Comparison of ENCODE assay signal across 23 cellular contexts in the genomic region with DNA sequence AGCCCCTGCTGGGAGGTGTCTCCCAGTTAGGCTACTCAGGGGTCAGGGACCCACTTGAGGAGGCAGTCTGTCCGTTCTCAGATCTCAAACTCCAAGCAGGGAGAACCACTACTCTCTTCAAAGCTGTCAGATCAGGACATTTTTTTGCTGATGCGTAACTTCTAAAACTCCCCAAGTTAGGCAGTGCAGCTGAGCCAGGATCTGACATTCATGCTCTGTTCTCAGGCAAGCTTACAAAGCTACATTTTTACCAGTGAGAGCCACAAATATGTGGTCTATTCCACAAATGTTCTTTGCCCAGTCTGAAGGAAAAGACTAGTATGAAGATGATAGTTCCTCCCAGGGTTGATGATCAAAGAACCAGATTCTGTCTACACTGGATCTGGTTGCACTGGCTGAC.
A peak's percentile ranks its signal among the peaks of the same experiment; 100 is the strongest.
DNase-seq lines count a peak whose midpoint lies in the region; ATAC-seq, FAIRE-seq and TF ChIP-seq lines count a peak whose summit lies in the region.
"Had no signal": no experiment of that assay in that cellular context is flagged by ENCODE, and none has a peak within 500 bp of the region (broad histone marks: within the 10 kb centered on the region; RNA-seq: fewer than 3 reads in every experiment).

No MANE protein-coding gene starts in this region.

- H3K9ac ChIP-seq in H9 (ENCODE audit: extremely low read depth, insufficient read length, low read length) (no peak overlapping the region), astrocyte (ENCODE audit: low read length) (peak overlapping the region; percentile 19), smooth muscle cell (ENCODE audit: low read depth) (no peak overlapping the region)

- H3K4me3 ChIP-seq in astrocyte (ENCODE audit: insufficient read depth, low read depth, low read length) (peak overlapping the region; percentile 32), smooth muscle cell (no peak overlapping the region)
- H3K4me3 ChIP-seq: lower lobe of right lung, psoas muscle had no signal

- peak overlapping the region; percentile 86 for H2BK12ac ChIP-seq in H9 (ENCODE audit: insufficient read length, low read depth, low read length)

- intact Hi-C loops in activated T-helper 2 cell treated with anti-CD3 and anti-CD28 coated beads, Interferon-gamma antibody, Interleukin-2, Interleukin-4, amounts not matched to agents 10 μg/mL and 5 μg/mL and 100 μg/mL, durations not matched to agents 14 hours and 24 hours and 36 hours (cut with micrococcal nuclease): no loop called here

- H3K56ac ChIP-seq in H9 (ENCODE audit: insufficient read length, low read depth, low read length): no peak overlapping the region

- H3K27ac ChIP-seq in H9 (ENCODE audit: insufficient read length, low read depth, low read length) (no peak overlapping the region), astrocyte (ENCODE audit: low read depth, low read length) (peak overlapping the region; percentile 75), foreskin keratinocyte (peak overlapping the region; percentile 39), smooth muscle cell (ENCODE audit: low read depth) (peak overlapping the region; percentile 60)
- H3K27ac ChIP-seq: lower lobe of right lung, psoas muscle had no signal

- no peak for TF ChIP-seq CTCF in H9 (conservative IDR thresholded peaks at IDR 0.05)
- no peak for TF ChIP-seq CTCF in astrocyte (IDR thresholded peaks at IDR 0.05; ENCODE audit: insufficient read depth, low read depth, low read length)
- TF ChIP-seq CTCF in foreskin keratinocyte (conservative IDR thresholded peaks at IDR 0.05): no peak
- TF ChIP-seq CTCF in smooth muscle cell (IDR thresholded peaks at IDR 0.05; ENCODE audit: borderline replicate concordance, insufficient read depth, poor library complexity, severe bottlenecking): no peak

- H2BK20ac ChIP-seq in H9 (ENCODE audit: low read depth, low read length, poor library complexity, severe bottlenecking): peak overlapping the region; percentile 49

- no peak overlapping the region for H2AK5ac ChIP-seq in H9 (ENCODE audit: insufficient read length, low read length)

- H4K8ac ChIP-seq in H9 (replicated peaks; ENCODE audit: insufficient read length, low read depth, low read length): no peak overlapping the region

- H3K9me3 ChIP-seq in H9 (ENCODE audit: control insufficient read depth, low read depth, low read length) (no peaks in the 10 kb centered on the region), astrocyte (ENCODE audit: insufficient read depth, low read depth, low read length) (no peaks in the 10 kb centered on the region), smooth muscle cell (replicated peaks; ENCODE audit: low read depth) (no peaks in the 10 kb centered on the region)
- H3K9me3 ChIP-seq: lower lobe of right lung, psoas muscle had no signal

- H3K27ac Mint-ChIP-seq in H9: no peak overlapping the region
- peak overlapping the region; percentile 97 for H3K27ac Mint-ChIP-seq in astrocyte (ENCODE audit: unreplicated experiment)
- no peak overlapping the region for H3K27ac Mint-ChIP-seq in activated T-helper 2 cell treated with anti-CD3 and anti-CD28 coated beads, Interferon-gamma antibody, Interleukin-2, Interleukin-4, amounts not matched to agents 10 μg/mL and 5 μg/mL and 100 μg/mL, durations not matched to agents 14 hours and 24 hours and 36 hours
- H3K27ac Mint-ChIP-seq: activated CD8-positive, alpha-beta memory T cell treated with anti-CD3 and anti-CD28 coated beads, Interleukin-2, amount 10 ng/mL, durations not matched to agents 7 days and 5 days; CD4-positive, CD25-positive, alpha-beta regulatory T cell; IgD-negative memory B cell; natural killer cell; stimulated activated memory B cell treated with anti-CD40 and anti-IgM and Interleukin-4, amounts not matched to agents 10 μg/mL and 1 μg/mL and 100 μg/mL, for 72 hours had no signal

- ATAC-seq in foreskin keratinocyte (no peak), HG03521 (IDR thresholded peaks at IDR 0.05; ENCODE audit: unreplicated experiment) (no peak)
- no peak for ATAC-seq in activated T-cell treated with anti-CD3 and anti-CD28 coated beads, Interleukin-2, amount 50 U/mL, for 4 hours
- ATAC-seq: activated CD4-positive, CD25-positive, alpha-beta regulatory T cell treated with anti-CD3 and anti-CD28 coated beads, Interleukin-2, amount 50 U/mL, for 24 hours; activated CD8-positive, alpha-beta memory T cell treated with anti-CD3 and anti-CD28 coated beads, Interleukin-2, amount 10 ng/mL, durations not matched to agents 7 days and 5 days; lower lobe of right lung; natural killer cell; psoas muscle; stimulated activated memory B cell treated with anti-CD40 and anti-IgM and Interleukin-4, amounts not matched to agents 10 μg/mL and 1 μg/mL and 100 μg/mL, for 72 hours had no signal

- H3K9me3 Mint-ChIP-seq in H9 (peaks cover 27 to 33% of the 10 kb centered on the region in 2 experiments), astrocyte (ENCODE audit: unreplicated experiment) (peaks cover 34% of the 10 kb centered on the region)
- H3K9me3 Mint-ChIP-seq in activated T-cell treated with anti-CD3 and anti-CD28 coated beads, Interleukin-2, amount 50 U/mL, for 4 hours: peaks cover 20% of the 10 kb centered on the region
- peaks cover 4% of the 10 kb centered on the region for H3K9me3 Mint-ChIP-seq in activated T-helper 2 cell treated with anti-CD3 and anti-CD28 coated beads, Interferon-gamma antibody, Interleukin-2, Interleukin-4, amounts not matched to agents 10 μg/mL and 5 μg/mL and 100 μg/mL, durations not matched to agents 14 hours and 24 hours and 36 hours

- H3K79me2 ChIP-seq in H9 (ENCODE audit: insufficient read depth, low read length) (no peaks in the 10 kb centered on the region), astrocyte (ENCODE audit: insufficient read depth, low read length) (no peaks in the 10 kb centered on the region), smooth muscle cell (ENCODE audit: low read depth) (no peaks in the 10 kb centered on the region)

- no peak overlapping the region for H4K91ac ChIP-seq in H9 (ENCODE audit: insufficient read length, low read depth, low read length)

- H2BK5ac ChIP-seq in H9 (ENCODE audit: insufficient read length, low read length): no peak overlapping the region

- H3K4me2 ChIP-seq in H9 (ENCODE audit: insufficient read depth, insufficient read length, low read length) (no peak overlapping the region), astrocyte (ENCODE audit: low read length) (no peak overlapping the region), smooth muscle cell (peak overlapping the region; percentile 4)

- H3K36me3 ChIP-seq in astrocyte (ENCODE audit: insufficient read depth, low read length) (no peaks in the 10 kb centered on the region), smooth muscle cell (ENCODE audit: low read depth) (no peaks in the 10 kb centered on the region)
- H3K36me3 ChIP-seq: lower lobe of right lung had no signal

- H2AFZ ChIP-seq in H9 (ENCODE audit: low read length): no peak overlapping the region
- peak overlapping the region; percentile 9 for H2AFZ ChIP-seq in astrocyte (ENCODE audit: low read depth, low read length)
- H2AFZ ChIP-seq in smooth muscle cell (ENCODE audit: low read depth): no peak overlapping the region

- H3K4me1 Mint-ChIP-seq in H9 (peaks cover 10 to 16% of the 10 kb centered on the region in 2 experiments), astrocyte (ENCODE audit: low read depth, unreplicated experiment) (peaks cover 32% of the 10 kb centered on the region)
- H3K4me1 Mint-ChIP-seq in activated T-cell treated with anti-CD3 and anti-CD28 coated beads, Interleukin-2, amount 50 U/mL, for 4 hours (ENCODE audit: low read depth): no peaks in the 10 kb centered on the region
- H3K4me1 Mint-ChIP-seq in activated T-helper 2 cell treated with anti-CD3 and anti-CD28 coated beads, Interferon-gamma antibody, Interleukin-2, Interleukin-4, amounts not matched to agents 10 μg/mL and 5 μg/mL and 100 μg/mL, durations not matched to agents 14 hours and 24 hours and 36 hours (ENCODE audit: low read depth): no peaks in the 10 kb centered on the region
- H3K4me1 Mint-ChIP-seq: activated CD8-positive, alpha-beta memory T cell treated with anti-CD3 and anti-CD28 coated beads, Interleukin-2, amount 10 ng/mL, durations not matched to agents 7 days and 5 days; CD4-positive, CD25-positive, alpha-beta regulatory T cell; IgD-negative memory B cell; natural killer cell; stimulated activated memory B cell treated with anti-CD40 and anti-IgM and Interleukin-4, amounts not matched to agents 10 μg/mL and 1 μg/mL and 100 μg/mL, for 72 hours had no signal

- H3K27me3 Mint-ChIP-seq in H9 (ENCODE audit: low read depth): no peaks in the 10 kb centered on the region
- no peaks in the 10 kb centered on the region for H3K27me3 Mint-ChIP-seq in astrocyte (ENCODE audit: low read depth, unreplicated experiment)
- peaks cover 10% of the 10 kb centered on the region for H3K27me3 Mint-ChIP-seq in activated T-cell treated with anti-CD3 and anti-CD28 coated beads, Interleukin-2, amount 50 U/mL, for 4 hours (ENCODE audit: low read depth)
- H3K27me3 Mint-ChIP-seq in activated T-helper 2 cell treated with anti-CD3 and anti-CD28 coated beads, Interferon-gamma antibody, Interleukin-2, Interleukin-4, amounts not matched to agents 10 μg/mL and 5 μg/mL and 100 μg/mL, durations not matched to agents 14 hours and 24 hours and 36 hours (ENCODE audit: low read depth): no peaks in the 10 kb centered on the region
- H3K27me3 Mint-ChIP-seq: stimulated activated memory B cell treated with anti-CD40 and anti-IgM and Interleukin-4, amounts not matched to agents 10 μg/mL and 1 μg/mL and 100 μg/mL, for 72 hours had no signal

- H3K4me1 ChIP-seq in H9 (ENCODE audit: insufficient read depth, low read length): peaks cover 3% of the 10 kb centered on the region; the same call in 1 of the 2 replicates
- H3K4me1 ChIP-seq in astrocyte (ENCODE audit: insufficient read depth, low read length): peaks cover 20% of the 10 kb centered on the region
- peaks cover 7% of the 10 kb centered on the region for H3K4me1 ChIP-seq in foreskin keratinocyte
- peaks cover 5% of the 10 kb centered on the region for H3K4me1 ChIP-seq in smooth muscle cell (ENCODE audit: low read depth)
- H3K4me1 ChIP-seq: lower lobe of right lung, psoas muscle had no signal

- no peak overlapping the region for H3K4me3 Mint-ChIP-seq in H9
- H3K4me3 Mint-ChIP-seq in astrocyte (ENCODE audit: unreplicated experiment): no peak overlapping the region
- H3K4me3 Mint-ChIP-seq in activated T-cell treated with anti-CD3 and anti-CD28 coated beads, Interleukin-2, amount 50 U/mL, for 4 hours: no peak overlapping the region
- no peak overlapping the region for H3K4me3 Mint-ChIP-seq in activated T-helper 2 cell treated with anti-CD3 and anti-CD28 coated beads, Interferon-gamma antibody, Interleukin-2, Interleukin-4, amounts not matched to agents 10 μg/mL and 5 μg/mL and 100 μg/mL, durations not matched to agents 14 hours and 24 hours and 36 hours (ENCODE audit: low read depth)
- H3K4me3 Mint-ChIP-seq: activated CD8-positive, alpha-beta memory T cell treated with anti-CD3 and anti-CD28 coated beads, Interleukin-2, amount 10 ng/mL, durations not matched to agents 7 days and 5 days; CD4-positive, CD25-positive, alpha-beta regulatory T cell; IgD-negative memory B cell; natural killer cell; stimulated activated memory B cell treated with anti-CD40 and anti-IgM and Interleukin-4, amounts not matched to agents 10 μg/mL and 1 μg/mL and 100 μg/mL, for 72 hours had no signal

- H3K23me2 ChIP-seq in H9 (ENCODE audit: insufficient read length, low read depth, low read length, poor library complexity, severe bottlenecking): no peaks in the 10 kb centered on the region

- H4K20me1 ChIP-seq in H9 (ENCODE audit: control insufficient read depth, insufficient read depth, insufficient read length) (no peaks in the 10 kb centered on the region), astrocyte (ENCODE audit: insufficient read depth, low read length) (no peaks in the 10 kb centered on the region), smooth muscle cell (ENCODE audit: low read depth) (no peaks in the 10 kb centered on the region)

- H3K36me3 Mint-ChIP-seq in H9 (ENCODE audit: insufficient read depth in 1 of 3, low read depth in 3 of 3) (peaks cover 7 to 41% (median 32%) of the 10 kb centered on the region in 3 experiments), astrocyte (ENCODE audit: low read depth, unreplicated experiment) (peaks cover 5% of the 10 kb centered on the region)
- no peaks in the 10 kb centered on the region for H3K36me3 Mint-ChIP-seq in activated T-cell treated with anti-CD3 and anti-CD28 coated beads, Interleukin-2, amount 50 U/mL, for 4 hours (ENCODE audit: insufficient read depth)
- H3K36me3 Mint-ChIP-seq in activated T-helper 2 cell treated with anti-CD3 and anti-CD28 coated beads, Interferon-gamma antibody, Interleukin-2, Interleukin-4, amounts not matched to agents 10 μg/mL and 5 μg/mL and 100 μg/mL, durations not matched to agents 14 hours and 24 hours and 36 hours (ENCODE audit: low read depth): no peaks in the 10 kb centered on the region
- H3K36me3 Mint-ChIP-seq: activated CD8-positive, alpha-beta memory T cell treated with anti-CD3 and anti-CD28 coated beads, Interleukin-2, amount 10 ng/mL, durations not matched to agents 7 days and 5 days; CD4-positive, CD25-positive, alpha-beta regulatory T cell; IgD-negative memory B cell; natural killer cell had no signal

- no peak overlapping the region for H3K18ac ChIP-seq in H9 (ENCODE audit: insufficient read length, low read depth, low read length)

- no peak overlapping the region for H3K14ac ChIP-seq in H9 (ENCODE audit: insufficient read depth, low read length)

- H3K27me3 ChIP-seq in H9 (ENCODE audit: insufficient read depth, low read length) (no peaks in the 10 kb centered on the region), astrocyte (ENCODE audit: insufficient read depth, low read length) (no peaks in the 10 kb centered on the region), foreskin keratinocyte (no peaks in the 10 kb centered on the region), smooth muscle cell (ENCODE audit: low read depth) (no peaks in the 10 kb centered on the region)

- DNase-seq in H9: no peak
- peak; percentile 87 for DNase-seq in astrocyte (ENCODE audit: low read depth)
- DNase-seq in foreskin keratinocyte: no peak
- DNase-seq in smooth muscle cell (lab: John Stamatoyannopoulos, UW; ENCODE audit: unreplicated experiment): no peak
- no peak for DNase-seq in activated T-cell treated with anti-CD3 and anti-CD28 coated beads, Interleukin-2, amount 50 U/mL, for 4 hours
- no peak for DNase-seq in activated T-helper 2 cell treated with anti-CD3 and anti-CD28 coated beads, Interferon-gamma antibody, Interleukin-2, Interleukin-4, amounts not matched to agents 10 μg/mL and 5 μg/mL and 100 μg/mL, durations not matched to agents 14 hours and 24 hours and 36 hours (ENCODE audit: low spot score)
- DNase-seq: activated CD8-positive, alpha-beta memory T cell treated with anti-CD3 and anti-CD28 coated beads, Interleukin-2, amount 10 ng/mL, durations not matched to agents 7 days and 5 days; activated effector memory CD4-positive, alpha-beta T cell treated with Interleukin-2 at 50 U/mL for 16 hours; amygdala; CD4-positive, CD25-positive, alpha-beta regulatory T cell; cortex of kidney; lower lobe of right lung; MV-4-11; natural killer cell; NCI-H2029; NCI-H510A treated with DMSO at 0.1 percent for 48 hours; psoas muscle; stimulated activated CD4-positive, alpha-beta T cell treated with anti-CD3 and anti-CD28 coated beads, Interleukin-12 subunit alpha, Interleukin-12 subunit beta, amount 100 ng/mL, for 4 hours had no signal

- no peaks in the 10 kb centered on the region for H3K79me1 ChIP-seq in H9 (ENCODE audit: insufficient read depth, low read depth, low read length, poor library complexity, severe bottlenecking)

- no peak overlapping the region for H3T11ph ChIP-seq in H9 (ENCODE audit: low read length)

- no peak overlapping the region for H2BK120ac ChIP-seq in H9 (ENCODE audit: low read depth, low read length, poor library complexity, severe bottlenecking)

- no peak overlapping the region for H4K5ac ChIP-seq in H9 (ENCODE audit: insufficient read length, low read depth, low read length)

- H3F3A ChIP-seq in smooth muscle cell (ENCODE audit: low read depth): no peaks in the 10 kb centered on the region

- no peak overlapping the region for H3K23ac ChIP-seq in H9 (ENCODE audit: insufficient read length, low read depth, low read length)

- H3K4ac ChIP-seq in H9 (ENCODE audit: low read depth, low read length): no peak overlapping the region

- FAIRE-seq in astrocyte (lab: Jason Lieb, UNC): no peak
- FAIRE-seq: endothelial cell of umbilical vein had no signal

- no peak overlapping the region for H2BK15ac ChIP-seq in H9 (ENCODE audit: low read depth, low read length)

- WGBS in H9 (ENCODE audit: extremely low coverage, insufficient read length, low lambda C conversion rate): no CpG with 5 or more reads among the region's 2 CpGs
- 61% methylated on average over 2 of the region's 2 CpGs for WGBS in smooth muscle cell (ENCODE audit: low lambda C conversion rate)
